In genomic region chrX:48695925-48696300, GRCh38 we compare ENCODE assay signal across 1 cellular context.
TF ChIP-seq lines count a peak whose summit lies in the region.

No MANE protein-coding gene starts in this region.

TF ChIP-seq in H1, 55 proteins besides CTCF, POLR2A, EP300 and RAD21 (continued from another document):
- no peak for TF ChIP-seq CHD7 (IDR thresholded peaks at IDR 0.05; ENCODE audit: insufficient replicate concordance, low read length)
- TF ChIP-seq TAF7 (optimal IDR thresholded peaks at IDR 0.05; ENCODE audit: borderline replicate concordance, low read depth, low read length): no peak
- TF ChIP-seq CBX5 (IDR thresholded peaks at IDR 0.05; ENCODE audit: low read depth, low read length): no peak
